Comparison of ENCODE assay signal across 15 cellular contexts in genomic region chr3:107973152-107973551, GRCh38.
DNase-seq lines count a peak whose midpoint lies in the region; ATAC-seq lines count a peak whose summit lies in the region.
"Had no signal": no experiment of that assay in that cellular context is flagged by ENCODE, and none has a peak within 500 bp of the region (broad histone marks: within the 10 kb centered on the region; RNA-seq: fewer than 3 reads in every experiment).

No MANE protein-coding gene starts in this region.

- no peak for ATAC-seq in activated T-helper 17 cell treated with anti-CD3 and anti-CD28 coated beads, Interleukin-2, amount 50 U/mL, for 72 hours (replicated peaks)

- H3K27ac Mint-ChIP-seq in activated T-helper 17 cell treated with anti-CD3 and anti-CD28 coated beads, Interleukin-2, amount 50 U/mL, for 72 hours: peak overlapping the region; percentile 20

- no peaks in the 10 kb centered on the region for H3K27me3 Mint-ChIP-seq in activated T-helper 17 cell treated with anti-CD3 and anti-CD28 coated beads, Interleukin-2, amount 50 U/mL, for 72 hours
- H3K27me3 Mint-ChIP-seq: CD4-positive, CD25-positive, alpha-beta regulatory T cell had no signal

- H3K36me3 Mint-ChIP-seq in activated T-helper 17 cell treated with anti-CD3 and anti-CD28 coated beads, Interleukin-2, amount 50 U/mL, for 72 hours (ENCODE audit: low read depth): no peaks in the 10 kb centered on the region
- H3K36me3 Mint-ChIP-seq: CD4-positive, CD25-positive, alpha-beta regulatory T cell had no signal

- H3K9me3 Mint-ChIP-seq in activated T-helper 17 cell treated with anti-CD3 and anti-CD28 coated beads, Interleukin-2, amount 50 U/mL, for 72 hours: no peaks in the 10 kb centered on the region
- H3K9me3 Mint-ChIP-seq: CD4-positive, CD25-positive, alpha-beta regulatory T cell had no signal

- DNase-seq in ACHN (peak; percentile 56), HCEC 1CT (peak; percentile 45), islet precursor cell (peak; percentile 1), NCI-H146 treated with DMSO at 0.1 percent for 48 hours (lab: John Stamatoyannopoulos, UW; ENCODE audit: unreplicated experiment) (no peak), G401 (ENCODE audit: low spot score) (no peak), NCI-H345 (lab: John Stamatoyannopoulos, UW) (no peak)
- DNase-seq: Calu3; CD4-positive, CD25-positive, alpha-beta regulatory T cell; DMS79 treated with DMSO at 0.1 percent for 48 hours; H7; Karpas-422; NCI-H1417 treated with DMSO at 0.1 percent for 48 hours; NCI-H2029 treated with DMSO at 0.1 percent for 48 hours; NCI-H526 treated with DMSO at 0.1 percent for 48 hours had no signal

- no peak overlapping the region for H3K4me3 Mint-ChIP-seq in activated T-helper 17 cell treated with anti-CD3 and anti-CD28 coated beads, Interleukin-2, amount 50 U/mL, for 72 hours
- H3K4me3 Mint-ChIP-seq: CD4-positive, CD25-positive, alpha-beta regulatory T cell had no signal

- in situ Hi-C loops in ACHN (cut with HindIII; ENCODE audit: low pct_ligation_motif_present, low pct_unique_long_range_greater_than_20kb, low sequenced_read_pairs): no loop called here
- in situ Hi-C loops in G401 (cut with HindIII; ENCODE audit: low sequenced_read_pairs): no loop called here

- H3K4me1 Mint-ChIP-seq in activated T-helper 17 cell treated with anti-CD3 and anti-CD28 coated beads, Interleukin-2, amount 50 U/mL, for 72 hours: peaks cover 42% of the 10 kb centered on the region

Comparison
In these comparisons a context has a peak if more than half of its experiments do, and no peak if none do; other contexts are left out.
1. DNase-seq: peak in ACHN (single experiment), HCEC 1CT (single experiment) and islet precursor cell (single experiment); none in NCI-H146 treated with DMSO at 0.1 percent for 48 hours (single experiment), G401 (single experiment) and NCI-H345 (single experiment).